In genomic region chr11:69495441-69496201, GRCh38 we compare ENCODE assay signal across 16 cellular contexts. TPM values are rescaled to one million over a fixed set of nuclear protein-coding genes. Genes with fewer than 3 reads are reported as not detected.
"Had no signal": no experiment of that assay in that cellular context is flagged by ENCODE, and none has a peak within 500 bp of the region (broad histone marks: within the 10 kb centered on the region; RNA-seq: fewer than 3 reads in every experiment).

No MANE protein-coding gene starts in this region.

- H3K27me3 ChIP-seq: transverse colon had no signal

- H3K4me1 Mint-ChIP-seq: activated CD4-positive, alpha-beta T cell treated with anti-CD3 and anti-CD28 coated beads, Interleukin-2, amount 10 ng/mL, durations not matched to agents 7 days and 5 days had no signal

- H3K27ac Mint-ChIP-seq: activated CD4-positive, alpha-beta T cell treated with anti-CD3 and anti-CD28 coated beads, Interleukin-2, amount 10 ng/mL, durations not matched to agents 7 days and 5 days; activated T-helper 2 cell treated with anti-CD3 and anti-CD28 coated beads, Interferon-gamma antibody, Interleukin-2, Interleukin-4, amounts not matched to agents 10 μg/mL and 5 μg/mL and 100 μg/mL, durations not matched to agents 14 hours and 24 hours and 36 hours; stimulated activated naive B cell treated with anti-CD40 and anti-IgM and Interleukin-4, amounts not matched to agents 10 μg/mL and 1 μg/mL and 100 μg/mL, for 72 hours had no signal

- H3K9me3 Mint-ChIP-seq: activated CD4-positive, alpha-beta T cell treated with anti-CD3 and anti-CD28 coated beads, Interleukin-2, amount 10 ng/mL, durations not matched to agents 7 days and 5 days; activated T-helper 2 cell treated with anti-CD3 and anti-CD28 coated beads, Interferon-gamma antibody, Interleukin-2, Interleukin-4, amounts not matched to agents 10 μg/mL and 5 μg/mL and 100 μg/mL, durations not matched to agents 14 hours and 24 hours and 36 hours; stimulated activated naive B cell treated with anti-CD40 and anti-IgM and Interleukin-4, amounts not matched to agents 10 μg/mL and 1 μg/mL and 100 μg/mL, for 72 hours had no signal

- H3K4me3 Mint-ChIP-seq: activated CD4-positive, alpha-beta T cell treated with anti-CD3 and anti-CD28 coated beads, Interleukin-2, amount 10 ng/mL, durations not matched to agents 7 days and 5 days; brain; stimulated activated naive B cell treated with anti-CD40 and anti-IgM and Interleukin-4, amounts not matched to agents 10 μg/mL and 1 μg/mL and 100 μg/mL, for 72 hours had no signal

- DNase-seq: activated CD4-positive, alpha-beta T cell treated with anti-CD3 and anti-CD28 coated beads, Interleukin-2, amount 10 ng/mL, durations not matched to agents 7 days and 5 days; activated CD4-positive, CD25-positive, alpha-beta regulatory T cell; activated naive CD4-positive, alpha-beta T cell treated with anti-CD3 and anti-CD28 coated beads, Interleukin-2, amount 50 U/mL, for 16 hours; activated T-cell treated with anti-CD3 and anti-CD28 coated beads for 4 hours; dermis blood vessel endothelial cell; stimulated activated CD4-positive, alpha-beta T cell treated with anti-CD3 and anti-CD28 coated beads, Interleukin-2, amount 100 ng/mL, for 24 hours; stimulated activated naive B cell treated with anti-CD40 and anti-IgM and Interleukin-4, amounts not matched to agents 10 μg/mL and 1 μg/mL and 100 μg/mL, for 72 hours; transverse colon had no signal

- H3K9me3 ChIP-seq: transverse colon had no signal

- H3K27me3 Mint-ChIP-seq: activated CD4-positive, alpha-beta T cell treated with anti-CD3 and anti-CD28 coated beads, Interleukin-2, amount 10 ng/mL, durations not matched to agents 7 days and 5 days had no signal

- ATAC-seq: esophagus mucosa; stimulated activated naive B cell treated with anti-CD40 and anti-IgM and Interleukin-4, amounts not matched to agents 10 μg/mL and 1 μg/mL and 100 μg/mL, for 72 hours had no signal

- H3K36me3 Mint-ChIP-seq: brain; stimulated activated naive B cell treated with anti-CD40 and anti-IgM and Interleukin-4, amounts not matched to agents 10 μg/mL and 1 μg/mL and 100 μg/mL, for 72 hours had no signal

- H3K36me3 ChIP-seq: transverse colon had no signal

- H3K4me3 ChIP-seq: transverse colon had no signal

RNA-seq across cellular contexts. Expression of gene LINC01488, which starts 14.2 kb away (rescaled TPM):
- total RNA-seq: activated CD4-positive, alpha-beta T cell treated with anti-CD3 and anti-CD28 coated beads, Interleukin-2, amount 10 ng/mL, durations not matched to agents 7 days and 5 days; activated CD8-positive, alpha-beta memory T cell treated with anti-CD3 and anti-CD28 coated beads for 36 hours; activated T-helper 2 cell treated with anti-CD3 and anti-CD28 coated beads, Interferon-gamma antibody, Interleukin-2, Interleukin-4, amounts not matched to agents 10 μg/mL and 5 μg/mL and 100 μg/mL, durations not matched to agents 14 hours and 24 hours and 36 hours; dermis blood vessel endothelial cell; esophagus mucosa; mesenteric fat pad; sciatic nerve; subcutaneous adipose tissue; T-helper 2 cell treated with Interferon-gamma antibody and Interleukin-4, amounts not matched to agents 100 ng/mL and 5 ng/mL, for 36 hours; transverse colon had no signal
